Comparison of ENCODE assay signal across 29 cellular contexts in genomic region chr12:90074086-90074485, GRCh38.
DNase-seq lines count a peak whose midpoint lies in the region; ATAC-seq, FAIRE-seq and TF ChIP-seq lines count a peak whose summit lies in the region.
"Had no signal": no experiment of that assay in that cellular context is flagged by ENCODE, and none has a peak within 500 bp of the region (broad histone marks: within the 10 kb centered on the region; RNA-seq: fewer than 3 reads in every experiment).

No MANE protein-coding gene starts in this region.

- ATAC-seq in GM18502 (IDR thresholded peaks at IDR 0.05; ENCODE audit: poor library complexity, unreplicated experiment) (peak; percentile 72), GM21515 (IDR thresholded peaks at IDR 0.05; ENCODE audit: unreplicated experiment) (peak; percentile 74), HG02763 (IDR thresholded peaks at IDR 0.05; ENCODE audit: unreplicated experiment) (peak; percentile 70), HG03108 (IDR thresholded peaks at IDR 0.05; ENCODE audit: unreplicated experiment) (no peak)
- ATAC-seq: A549; activated T-cell treated with anti-CD3 and anti-CD28 coated beads, Interleukin-2, amount 50 U/mL, for 72 hours; HCT116; left colon; stimulated activated memory B cell treated with anti-CD40 and anti-IgM and Interleukin-4, amounts not matched to agents 10 μg/mL and 1 μg/mL and 100 μg/mL, for 72 hours had no signal

- H3K9me3 ChIP-seq in kidney (ENCODE audit: control insufficient read depth in 1 of 2, low read length in 2 of 2): no peaks in the 10 kb centered on the region
- H3K9me3 ChIP-seq: A549 had no signal

- H3K36me3 ChIP-seq in kidney (ENCODE audit: control insufficient read depth in 1 of 2, insufficient read depth in 2 of 2, low read length in 2 of 2): no peaks in the 10 kb centered on the region

- H3K9ac ChIP-seq in kidney (ENCODE audit: low read length in 2 of 2): no peak overlapping the region

- no peak for FAIRE-seq in kidney (lab: Jason Lieb, UNC)
- FAIRE-seq: A549, colon had no signal

- intact Hi-C loops in kidney (cut with DNase I): no loop called here

- no peak overlapping the region for H3K4me3 ChIP-seq in kidney (ENCODE audit: low read length in 2 of 2)
- H3K4me3 ChIP-seq: A549, SK-N-MC, skin epidermis had no signal

- peak; percentile 23 for DNase-seq in NAMALWA (ENCODE audit: low spot score)
- DNase-seq in kidney: no peak
- DNase-seq in activated CD8-positive, alpha-beta memory T cell treated with anti-CD3 and anti-CD28 coated beads, Interleukin-2, amount 50 U/mL, for 48 hours: no peak
- DNase-seq in occipital lobe (lab: John Stamatoyannopoulos, UW): no peak
- DNase-seq: activated CD4-positive, alpha-beta T cell treated with anti-CD3 and anti-CD28 coated beads for 48 hours; activated naive CD4-positive, alpha-beta T cell treated with anti-CD3 and anti-CD28 coated beads for 36 hours; activated T-cell treated with anti-CD3 and anti-CD28 coated beads, Interleukin-2, amount 50 U/mL, for 72 hours; amniotic stem cell; effector CD8-positive, alpha-beta T cell; foreskin fibroblast; IMR-90; left colon; mesendoderm; NCI-H1105; NCI-H2029 treated with DMSO at 0.1 percent for 48 hours; NCI-H2227 treated with DMSO at 0.1 percent for 48 hours; RPMI8226; stimulated activated CD4-positive, alpha-beta T cell treated with anti-CD3 and anti-CD28 coated beads, Interleukin-2, amount 100 ng/mL, for 24 hours; T-helper 2 cell had no signal

- H3K4me1 ChIP-seq in kidney (ENCODE audit: control insufficient read depth in 1 of 2, insufficient read depth in 1 of 2, low read depth in 1 of 2, low read length in 2 of 2): no peaks in the 10 kb centered on the region
- H3K4me1 ChIP-seq: A549 had no signal

- H3K27ac ChIP-seq in kidney (ENCODE audit: low read depth in 2 of 2, low read length in 2 of 2): no peak overlapping the region
- H3K27ac ChIP-seq: A549, SK-N-MC, skin epidermis had no signal

- TF ChIP-seq CTCF in kidney (IDR thresholded peaks at IDR 0.05; ENCODE audit: borderline replicate concordance, extremely low read depth, insufficient read depth): no peak
